In genomic region chr12:121916719-121917118, GRCh38 we compare ENCODE assay signal across 9 cellular contexts. TPM values are rescaled to one million over a fixed set of nuclear protein-coding genes. Genes with fewer than 3 reads are reported as not detected.
A peak's percentile ranks its signal among the peaks of the same experiment; 100 is the strongest.
DNase-seq lines count a peak whose midpoint lies in the region; ATAC-seq, FAIRE-seq and TF ChIP-seq lines count a peak whose summit lies in the region.
"Had no signal": no experiment of that assay in that cellular context is flagged by ENCODE, and none has a peak within 500 bp of the region (broad histone marks: within the 10 kb centered on the region; RNA-seq: fewer than 3 reads in every experiment).

No MANE protein-coding gene starts in this region.

- no peak overlapping the region for H3K4me3 ChIP-seq in SK-N-MC
- H3K4me3 ChIP-seq in pancreas, result no peak overlapping the region

- intact Hi-C loops in pancreas (cut with DNase I), result loop anchor here in 1 of 3 donors (10.0 kb wide), 1 partner anchor 278 kb away; no protein-coding TSS in a partner anchor

- ATAC-seq in pancreas, result no peak

- WGBS in pancreas, 2 donors, result 75 to 81% methylated on average over 7 of the region's 7 CpGs

- H3K4me1 ChIP-seq in pancreas, result peaks cover 0 to 9% (median 6%) of the 10 kb centered on the region in 3 donors

- H3K27me3 ChIP-seq in pancreas, result no peaks in the 10 kb centered on the region

- TF ChIP-seq CTCF in GM12873 (IDR thresholded peaks at IDR 0.05; ENCODE audit: insufficient read depth, low read depth, low read length, missing control alignments) (peak; percentile 48), pancreas (IDR thresholded peaks at IDR 0.05) (no peak)

- H3K9ac ChIP-seq in SK-N-MC (ENCODE audit: insufficient read length), result no peak overlapping the region

- no peak for FAIRE-seq in GM12891 (lab: Jason Lieb, UNC)
- FAIRE-seq in pancreas (lab: Jason Lieb, UNC), result no peak

- TF ChIP-seq POLR2A in GM12891 (IDR thresholded peaks at IDR 0.05; ENCODE audit: low read depth, low read length), result no peak

- DNase-seq in AG08396 (ENCODE audit: low spot score) (peak; percentile 34), SK-N-MC (ENCODE audit: low read depth, low spot score) (no peak), germinal center (ENCODE audit: low spot score) (peak; percentile 63), GM12891 (ENCODE audit: insufficient read length, low spot score) (no peak), NCI-H187 (lab: John Stamatoyannopoulos, UW) (no peak), pancreas (no peak), NCI-H2227 (lab: John Stamatoyannopoulos, UW; ENCODE audit: unreplicated experiment) (no peak)
- DNase-seq: activated CD4-positive, CD25-positive, alpha-beta regulatory T cell had no signal

- H3K27ac ChIP-seq in SK-N-MC (peak overlapping the region; percentile 58), pancreas (no peak overlapping the region)

- H3K36me3 ChIP-seq in SK-N-MC (ENCODE audit: insufficient read depth, low read length), result peaks cover 18% of the 10 kb centered on the region; the same call in 1 of the 2 replicates
- peaks cover 0 to 24% (median 0%) of the 10 kb centered on the region in 3 donors for H3K36me3 ChIP-seq in pancreas

- H3K9me3 ChIP-seq in SK-N-MC (ENCODE audit: low read depth, low read length) (no peaks in the 10 kb centered on the region), pancreas (no peaks in the 10 kb centered on the region)

TF ChIP-seq in GM12891, 5 proteins besides CTCF, POLR2A, EP300 and RAD21:
- TF ChIP-seq PAX5 (IDR thresholded peaks at IDR 0.05; ENCODE audit: insufficient read depth, low read length, severe bottlenecking), result no peak
- no peak for TF ChIP-seq SPI1 (IDR thresholded peaks at IDR 0.05; ENCODE audit: low read depth, low read length)
- TF ChIP-seq TAF1 (IDR thresholded peaks at IDR 0.05; ENCODE audit: low read depth, low read length), result no peak
- no peak for TF ChIP-seq POLR2AphosphoS5 (IDR thresholded peaks at IDR 0.05; ENCODE audit: low read depth, low read length)
- TF ChIP-seq POU2F2 (IDR thresholded peaks at IDR 0.05; ENCODE audit: low read depth, low read length), result no peak

RNA-seq across cellular contexts. Expression of gene CFAP251, which starts 1.7 kb away (rescaled TPM):
- 1.8 TPM for polyA plus RNA-seq in GM12891 (2012; ENCODE audit: low read depth, missing spikeins)
- 1 to 10 TPM; 1.7 to 4.6 (median 2.9) TPM for total RNA-seq in pancreas
- polyA plus RNA-seq in pancreas, result 1 to 10 TPM; 5.8 to 5.9 TPM

RNA-seq across cellular contexts. Expression of gene PSMD9, which starts 28.1 kb away (rescaled TPM):
- polyA plus RNA-seq in GM12891 (2012; ENCODE audit: low read depth, missing spikeins), result 40.6 TPM
- total RNA-seq in pancreas, result 10 to 100 TPM; 22.4 to 32.8 (median 25.6) TPM
- polyA plus RNA-seq in pancreas, result 10 to 100 TPM; 20.5 to 39.4 TPM

RNA-seq across cellular contexts. Expression of gene HPD, which starts 58.1 kb away (rescaled TPM):
- 0.49 TPM for polyA plus RNA-seq in GM12891 (2012; ENCODE audit: low read depth, missing spikeins)
- 1 to 10 TPM in 5 of 6 donors, under 1 TPM in 1; 0.71 to 3.0 (median 1.9) TPM for total RNA-seq in pancreas
- polyA plus RNA-seq in pancreas, result 1 to 10 TPM; 2.8 to 3.9 TPM

Comparison
In these comparisons a context has a peak if more than half of its experiments do, and no peak if none do; other contexts are left out.
1. DNase-seq: peak in AG08396 (single experiment) and germinal center (single experiment); none in SK-N-MC (single experiment), GM12891 (single experiment), NCI-H187 (0 of 2), pancreas (0 of 6) and NCI-H2227 (single experiment).